In the genomic region with DNA sequence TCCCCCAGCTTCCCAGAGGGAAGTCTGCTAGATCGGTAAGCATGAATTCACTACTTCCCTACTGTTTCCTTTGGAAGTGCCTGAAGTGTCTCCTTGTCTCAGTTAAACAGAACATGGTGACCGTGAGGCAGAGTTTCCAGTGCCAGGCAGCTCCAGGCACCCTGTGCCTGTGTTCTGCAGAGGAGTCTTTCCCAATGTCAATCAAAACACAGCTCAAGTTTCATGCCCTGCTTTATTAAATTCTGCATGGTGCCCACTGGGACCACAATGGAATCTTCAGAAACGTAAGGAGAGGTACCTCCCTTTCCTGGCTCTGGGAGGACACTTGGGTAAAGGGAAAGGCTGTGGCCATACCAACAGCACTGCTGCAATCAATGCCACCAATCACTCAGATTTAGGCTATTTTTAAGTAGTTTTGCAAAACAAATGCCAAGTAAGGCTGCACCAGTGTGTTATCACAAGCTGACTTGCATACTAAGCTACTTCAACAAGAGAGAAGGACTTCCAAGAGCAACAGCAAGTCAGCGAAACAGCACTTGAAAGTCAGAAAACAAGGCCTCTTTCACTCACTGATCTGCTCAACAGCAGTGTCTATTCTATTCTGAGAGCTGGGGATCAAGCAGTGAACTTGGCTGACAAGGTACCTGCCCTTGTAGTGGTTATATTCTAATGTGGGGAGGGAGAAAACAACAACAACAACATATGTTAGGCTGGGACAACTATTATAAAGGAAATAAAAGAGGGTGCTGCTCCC, we compare ENCODE assay signal across 8 cellular contexts. TPM values are rescaled to one million over a fixed set of nuclear protein-coding genes. Genes with fewer than 3 reads are reported as not detected.
A peak's percentile ranks its signal among the peaks of the same experiment; 100 is the strongest.
DNase-seq lines count a peak whose midpoint lies in the region; ATAC-seq and TF ChIP-seq lines count a peak whose summit lies in the region.

No MANE protein-coding gene starts in this region.

- CTCF ChIA-PET in activated CD8-positive, alpha-beta T cell treated with anti-CD3 and anti-CD28 coated beads, Interleukin-2, amount 10 ng/mL, durations not matched to agents 7 days and 5 days (lab: Charles Lee), result interaction anchor here (0.7 to 8.1 kb wide), 15 partner anchors 10 to 250 kb away, joined by 3 to 311 read pairs (median 6); a partner anchor contains a TSS
- CTCF ChIA-PET in GM10248 (lab: Yijun Ruan, JAX), result interaction anchor here (0.7 to 1.8 kb wide), 13 partner anchors 9 to 262 kb away, joined by 3 to 10 read pairs (median 4); no protein-coding TSS in a partner anchor

- H3K4me3 ChIP-seq in GM23338 (no peak overlapping the region), heart left ventricle (no peak overlapping the region), sigmoid colon (no peak overlapping the region)

- H3K79me2 ChIP-seq in GM23338 (replicated peaks; ENCODE audit: insufficient read depth), result peaks cover 72% of the 10 kb centered on the region

- H3F3A ChIP-seq in GM23338 (replicated peaks; ENCODE audit: low read depth), result no peaks in the 10 kb centered on the region

- H3K27me3 Mint-ChIP-seq in GM23338 (ENCODE audit: insufficient read depth, low read depth, poor library complexity), result no peaks in the 10 kb centered on the region
- H3K27me3 Mint-ChIP-seq in activated CD8-positive, alpha-beta T cell treated with anti-CD3 and anti-CD28 coated beads, Interleukin-2, amount 10 ng/mL, durations not matched to agents 7 days and 5 days (ENCODE audit: low read depth), result no peaks in the 10 kb centered on the region

- TF ChIP-seq CTCF in GM23338 (conservative IDR thresholded peaks at IDR 0.05; ENCODE audit: low read depth in 2 of 2), result no peak
- TF ChIP-seq CTCF in heart left ventricle (IDR thresholded peaks at IDR 0.05), result no peak
- TF ChIP-seq CTCF in sigmoid colon (IDR thresholded peaks at IDR 0.05), result no peak
- TF ChIP-seq CTCF in GM10248 (IDR thresholded peaks at IDR 0.05; ENCODE audit: control extremely low read depth, extremely low read depth, low read depth, missing control alignments), result no peak

- H3K4me1 ChIP-seq in GM23338 (ENCODE audit: insufficient read depth), result peaks cover 22% of the 10 kb centered on the region
- H3K4me1 ChIP-seq in heart left ventricle, result peaks cover 7 to 55% (median 27%) of the 10 kb centered on the region in 12 donors
- peaks cover 0 to 50% (median 26%) of the 10 kb centered on the region in 4 donors for H3K4me1 ChIP-seq in sigmoid colon

- H3K27ac ChIP-seq in GM23338 (ENCODE audit: low read depth), result peak overlapping the region; percentile 75
- peak overlapping the region in 11 of 12 donors; percentile 31 to 78 (median 66) for H3K27ac ChIP-seq in heart left ventricle
- H3K27ac ChIP-seq in sigmoid colon, result peak overlapping the region; percentile 47 to 72 (median 71)

- peaks cover 27% of the 10 kb centered on the region for H3K36me3 Mint-ChIP-seq in GM23338 (ENCODE audit: low read depth)
- H3K36me3 Mint-ChIP-seq in activated CD8-positive, alpha-beta T cell treated with anti-CD3 and anti-CD28 coated beads, Interleukin-2, amount 10 ng/mL, durations not matched to agents 7 days and 5 days (ENCODE audit: low read depth), result peaks cover 34% of the 10 kb centered on the region

- no peak for DNase-seq in GM23338 (ENCODE audit: low spot score)
- no peak for DNase-seq in activated CD8-positive, alpha-beta T cell treated with anti-CD3 and anti-CD28 coated beads, Interleukin-2, amount 10 ng/mL, durations not matched to agents 7 days and 5 days
- peak in 1 of 5 donors; percentile 43 for DNase-seq in heart left ventricle
- no peak for DNase-seq in sigmoid colon
- no peak for DNase-seq in GM10248 (ENCODE audit: extremely low spot score)
- DNase-seq in AML-193 (lab: John Stamatoyannopoulos, UW), result no peak
- no peak for DNase-seq in activated CD4-positive, alpha-beta T cell treated with anti-CD3 and anti-CD28 coated beads for 48 hours

- H3K9me3 ChIP-seq in heart left ventricle (peaks cover 0 to 7% (median 0%) of the 10 kb centered on the region in 12 donors), sigmoid colon (no peaks in the 10 kb centered on the region)

- peak overlapping the region; percentile 42; the same call in 1 of the 2 replicates for H3K4me2 ChIP-seq in GM23338

- no peak for TF ChIP-seq EP300 in sigmoid colon (IDR thresholded peaks at IDR 0.05)

- H3K4me1 Mint-ChIP-seq in GM23338, result peaks cover 45% of the 10 kb centered on the region
- H3K4me1 Mint-ChIP-seq in activated CD8-positive, alpha-beta T cell treated with anti-CD3 and anti-CD28 coated beads, Interleukin-2, amount 10 ng/mL, durations not matched to agents 7 days and 5 days (ENCODE audit: low read depth), result peaks cover 64% of the 10 kb centered on the region

- H3K4me3 Mint-ChIP-seq in GM23338, result no peak overlapping the region; the same call in 2 of the 3 replicates
- peak overlapping the region; percentile 4 for H3K4me3 Mint-ChIP-seq in activated CD8-positive, alpha-beta T cell treated with anti-CD3 and anti-CD28 coated beads, Interleukin-2, amount 10 ng/mL, durations not matched to agents 7 days and 5 days

- H3K27ac Mint-ChIP-seq in GM23338, result peak overlapping the region; percentile 61
- peak overlapping the region; percentile 62 for H3K27ac Mint-ChIP-seq in activated CD8-positive, alpha-beta T cell treated with anti-CD3 and anti-CD28 coated beads, Interleukin-2, amount 10 ng/mL, durations not matched to agents 7 days and 5 days

- WGBS in heart left ventricle, 4 donors, result 33 to 48% (median 37%) methylated on average over 4 of the region's 4 CpGs
- WGBS in sigmoid colon, 2 donors, result 71 to 72% methylated on average over 4 of the region's 4 CpGs

- ATAC-seq in GM23338, result peak; percentile 49
- ATAC-seq in activated CD8-positive, alpha-beta T cell treated with anti-CD3 and anti-CD28 coated beads, Interleukin-2, amount 10 ng/mL, durations not matched to agents 7 days and 5 days, result no peak
- peak; percentile 38 to 71 (median 67) for ATAC-seq in heart left ventricle
- no peak for ATAC-seq in HG02763 (IDR thresholded peaks at IDR 0.05; ENCODE audit: unreplicated experiment)

- H3K36me3 ChIP-seq in GM23338 (ENCODE audit: insufficient read depth) (no peaks in the 10 kb centered on the region; the same call in 1 of the 2 replicates), heart left ventricle (peaks cover 0 to 2% (median 0%) of the 10 kb centered on the region in 9 donors), sigmoid colon (no peaks in the 10 kb centered on the region)

- H4K20me1 ChIP-seq in GM23338 (replicated peaks; ENCODE audit: insufficient read depth), result no peaks in the 10 kb centered on the region; the same call in 1 of the 2 replicates

- POLR2A ChIA-PET in activated CD8-positive, alpha-beta T cell treated with anti-CD3 and anti-CD28 coated beads, Interleukin-2, amount 10 ng/mL, durations not matched to agents 7 days and 5 days (lab: Charles Lee), result interaction anchor here (2.8 kb wide), 1 partner anchor 64 kb away, joined by 16 read pairs; no protein-coding TSS in a partner anchor
- POLR2A ChIA-PET in GM10248 (lab: Yijun Ruan, JAX), result no interaction called here

- peaks cover 6% of the 10 kb centered on the region; the same call in 2 of the 3 replicates for H3K9me3 Mint-ChIP-seq in GM23338
- H3K9me3 Mint-ChIP-seq in activated CD8-positive, alpha-beta T cell treated with anti-CD3 and anti-CD28 coated beads, Interleukin-2, amount 10 ng/mL, durations not matched to agents 7 days and 5 days (ENCODE audit: insufficient read depth), result no peaks in the 10 kb centered on the region

- no peaks in the 10 kb centered on the region for H3K9me2 ChIP-seq in GM23338 (ENCODE audit: insufficient read depth)

- TF ChIP-seq POLR2A in heart left ventricle (IDR thresholded peaks at IDR 0.05) (no peak), sigmoid colon (IDR thresholded peaks at IDR 0.05) (no peak)

- intact Hi-C loops in heart left ventricle (cut with DNase I), result loop anchor here in 3 of 10 donors (5.0 to 10.0 kb wide), 2 partner anchors 64 to 67 kb away; no protein-coding TSS in a partner anchor
- intact Hi-C loops in sigmoid colon (cut with DNase I), result no loop called here

- no peaks in the 10 kb centered on the region for H3K27me3 ChIP-seq in GM23338 (ENCODE audit: insufficient read depth)
- H3K27me3 ChIP-seq in heart left ventricle, result no peaks in the 10 kb centered on the region
- H3K27me3 ChIP-seq in sigmoid colon, result no peaks in the 10 kb centered on the region

- no peak overlapping the region for H2AFZ ChIP-seq in GM23338

TF ChIP-seq in GM23338, 12 proteins besides CTCF, POLR2A, EP300 and RAD21:
- no peak for TF ChIP-seq CREB1 (CRISPR knock-in tag; IDR thresholded peaks at IDR 0.05; ENCODE audit: low read depth)

RNA-seq across cellular contexts. Expression of a gene that starts 14.9 kb away (rescaled TPM):
- total RNA-seq in GM23338 (2014; rRNA removed; shearing (Covaris generic)), result 10.5 and 10.8 TPM in 2 replicates
- polyA plus RNA-seq in GM23338 (2016; fragmentation: Nextera tagmentation; extraction: Ambion mirVana), result 9.0 and 10.1 TPM in 2 replicates
- total RNA-seq in activated CD8-positive, alpha-beta T cell treated with anti-CD3 and anti-CD28 coated beads, Interleukin-2, amount 10 ng/mL, durations not matched to agents 7 days and 5 days, result 10 to 100 TPM; 77.5 TPM
- 10 to 100 TPM in 6 of 9 donors, 1 to 10 TPM in 3; 6.1 to 21.6 (median 10.9) TPM for total RNA-seq in heart left ventricle
- 10 to 100 TPM in 1 of 2 donors, 1 to 10 TPM in 1; 1.9 to 12.8 TPM for polyA plus RNA-seq in heart left ventricle
- 10 to 100 TPM; 13.6 to 31.5 (median 18.0) TPM for total RNA-seq in sigmoid colon
- 10 to 100 TPM; 16.2 to 34.9 (median 28.5) TPM for polyA plus RNA-seq in sigmoid colon

Comparison
In these comparisons a context has a peak if more than half of its experiments do, and no peak if none do; other contexts are left out.
1. ATAC-seq: peak in GM23338 (single experiment) and heart left ventricle (4 of 4); none in activated CD8-positive, alpha-beta T cell treated with anti-CD3 and anti-CD28 coated beads, Interleukin-2, amount 10 ng/mL, durations not matched to agents 7 days and 5 days (single experiment) and HG02763 (single experiment).
2. Peak in every context shown above with its lines, with median percentiles within 50 percentile points of each other: H3K27ac ChIP-seq.